Comparison of ENCODE assay signal across 15 cellular contexts in genomic region chr16:73672135-73672534, GRCh38.
A peak's percentile ranks its signal among the peaks of the same experiment; 100 is the strongest.
DNase-seq lines count a peak whose midpoint lies in the region; ATAC-seq and TF ChIP-seq lines count a peak whose summit lies in the region.
"Had no signal": no experiment of that assay in that cellular context is flagged by ENCODE, and none has a peak within 500 bp of the region (broad histone marks: within the 10 kb centered on the region; RNA-seq: fewer than 3 reads in every experiment).

No MANE protein-coding gene starts in this region.

- H3K27ac ChIP-seq in RWPE2 (ENCODE audit: poor library complexity, severe bottlenecking) = no peak overlapping the region
- no peak overlapping the region for H3K27ac ChIP-seq in foreskin keratinocyte
- H3K27ac ChIP-seq in transverse colon = no peak overlapping the region
- no peak overlapping the region for H3K27ac ChIP-seq in sigmoid colon

- H3K36me3 Mint-ChIP-seq in type B pancreatic cell = no peaks in the 10 kb centered on the region
- H3K36me3 Mint-ChIP-seq: CD4-positive, alpha-beta memory T cell had no signal

- TF ChIP-seq CTCF in RWPE2 (IDR thresholded peaks at IDR 0.05; ENCODE audit: poor library complexity, severe bottlenecking) (peak; percentile 13), foreskin keratinocyte (conservative IDR thresholded peaks at IDR 0.05) (peak; percentile 5), type B pancreatic cell (conservative IDR thresholded peaks at IDR 0.05) (peak; percentile 51), transverse colon (IDR thresholded peaks at IDR 0.05) (no peak), sigmoid colon (IDR thresholded peaks at IDR 0.05) (no peak)

- H3K27ac Mint-ChIP-seq in type B pancreatic cell = no peak overlapping the region
- H3K27ac Mint-ChIP-seq: CD4-positive, alpha-beta memory T cell had no signal

- in situ Hi-C loops in transverse colon (cut with MboI; ENCODE audit: low pct_ligation_motif_present in 1 of 4, low pct_unique_long_range_greater_than_20kb in 1 of 4, low sequenced_read_pairs in 3 of 4) = no loop called here

- TF ChIP-seq EP300 in transverse colon (IDR thresholded peaks at IDR 0.05; ENCODE audit: low read depth) (no peak), sigmoid colon (IDR thresholded peaks at IDR 0.05) (no peak)

- H3K27me3 Mint-ChIP-seq in type B pancreatic cell = peaks cover 7% of the 10 kb centered on the region
- H3K27me3 Mint-ChIP-seq: CD4-positive, alpha-beta memory T cell had no signal

- H3K4me1 ChIP-seq in RWPE2 (ENCODE audit: insufficient read depth, poor library complexity, severe bottlenecking) (no peaks in the 10 kb centered on the region), foreskin keratinocyte (no peaks in the 10 kb centered on the region), transverse colon (no peaks in the 10 kb centered on the region), sigmoid colon (no peaks in the 10 kb centered on the region)

- peaks cover 8% of the 10 kb centered on the region for H3K4me1 Mint-ChIP-seq in type B pancreatic cell (ENCODE audit: unreplicated experiment)
- H3K4me1 Mint-ChIP-seq: CD4-positive, alpha-beta memory T cell had no signal

- no peaks in the 10 kb centered on the region for H3K9me3 Mint-ChIP-seq in type B pancreatic cell

- 55 to 60% methylated on average over 3 of the region's 3 CpGs for WGBS in transverse colon (ENCODE audit: low coverage in 1 of 2), 2 donors
- 47 to 57% methylated on average over 3 of the region's 3 CpGs for WGBS in sigmoid colon, 2 donors

- intact Hi-C loops in transverse colon (cut with DNase I; ENCODE audit: low total_unique reads) = loop anchor here (10.0 kb wide), 1 partner anchor 143 kb away; no protein-coding TSS in a partner anchor
- intact Hi-C loops in sigmoid colon (cut with DNase I) = no loop called here

- H3K27me3 ChIP-seq in RWPE2 (ENCODE audit: insufficient read depth, poor library complexity, severe bottlenecking) (peaks cover 28% of the 10 kb centered on the region), foreskin keratinocyte (no peaks in the 10 kb centered on the region), transverse colon (peaks cover 8% of the 10 kb centered on the region), sigmoid colon (no peaks in the 10 kb centered on the region)

- H3K9me3 ChIP-seq in RWPE2 (ENCODE audit: severe bottlenecking) (no peaks in the 10 kb centered on the region), transverse colon (no peaks in the 10 kb centered on the region), sigmoid colon (no peaks in the 10 kb centered on the region)

- H3K36me3 ChIP-seq in RWPE2 (ENCODE audit: low read depth) (no peaks in the 10 kb centered on the region), transverse colon (no peaks in the 10 kb centered on the region), sigmoid colon (no peaks in the 10 kb centered on the region)

- DNase-seq in RWPE2 (ENCODE audit: low spot score) = no peak
- no peak for DNase-seq in foreskin keratinocyte
- DNase-seq in type B pancreatic cell (ENCODE audit: extremely low spot score, unreplicated experiment) = no peak
- no peak for DNase-seq in stimulated activated CD4-positive, alpha-beta T cell treated with anti-CD3 and anti-CD28 coated beads, Interleukin-4, amount 100 ng/mL, for 4 hours
- no peak for DNase-seq in transverse colon
- DNase-seq in sigmoid colon = no peak
- DNase-seq: C1 segment of cervical spinal cord; Calu3; CD4-positive, alpha-beta memory T cell; COR-L47; DMS53; DMS79 treated with DMSO at 0.1 percent for 48 hours; GF-D8; H7 had no signal

- H3K4me3 ChIP-seq in RWPE2 (ENCODE audit: severe bottlenecking) (no peak overlapping the region), transverse colon (no peak overlapping the region), sigmoid colon (no peak overlapping the region)

- TF ChIP-seq POLR2A in transverse colon (IDR thresholded peaks at IDR 0.05) (no peak), sigmoid colon (IDR thresholded peaks at IDR 0.05) (no peak)

- no peak overlapping the region for H3K4me3 Mint-ChIP-seq in type B pancreatic cell
- H3K4me3 Mint-ChIP-seq: CD4-positive, alpha-beta memory T cell had no signal

- no peak for ATAC-seq in RWPE2 (ENCODE audit: low read depth)
- ATAC-seq in foreskin keratinocyte = no peak
- ATAC-seq: HCT116 had no signal

Comparison
In these comparisons a context has a peak if more than half of its experiments do, and no peak if none do; other contexts are left out.
1. CTCF ChIP-seq: peak in RWPE2 (single experiment), foreskin keratinocyte (single experiment) and type B pancreatic cell (single experiment); none in transverse colon (0 of 5) and sigmoid colon (0 of 4).